19 cellular contexts compared by ENCODE assay signal in genomic region chr6:161626132-161626676, GRCh38.
DNase-seq lines count a peak whose midpoint lies in the region; ATAC-seq and TF ChIP-seq lines count a peak whose summit lies in the region.
"Had no signal": no experiment of that assay in that cellular context is flagged by ENCODE, and none has a peak within 500 bp of the region (broad histone marks: within the 10 kb centered on the region; RNA-seq: fewer than 3 reads in every experiment).

No MANE protein-coding gene starts in this region.

- H3K36me3 ChIP-seq in endodermal cell (ENCODE audit: control insufficient read depth, insufficient read depth, low read length) (no peaks in the 10 kb centered on the region), rectal smooth muscle tissue (ENCODE audit: control insufficient read depth, insufficient read depth, low read length) (no peaks in the 10 kb centered on the region), aorta (ENCODE audit: control insufficient read depth in 1 of 2, insufficient read depth in 2 of 2, low read length in 1 of 2) (no peaks in the 10 kb centered on the region), uterus (no peaks in the 10 kb centered on the region)
- H3K36me3 ChIP-seq: BE2C had no signal

- TF ChIP-seq CTCF in endodermal cell (conservative IDR thresholded peaks at IDR 0.05) (no peak), uterus (IDR thresholded peaks at IDR 0.05) (no peak)

- no peaks in the 10 kb centered on the region for H3K27me3 ChIP-seq in endodermal cell (ENCODE audit: control insufficient read depth, insufficient read depth, low read length, poor library complexity, severe bottlenecking)
- H3K27me3 ChIP-seq in rectal smooth muscle tissue (ENCODE audit: control insufficient read depth, insufficient read depth, low read length): no peaks in the 10 kb centered on the region
- H3K27me3 ChIP-seq in aorta (ENCODE audit: control insufficient read depth in 1 of 2, insufficient read depth in 2 of 2, low read length in 1 of 2): no peaks in the 10 kb centered on the region
- no peaks in the 10 kb centered on the region for H3K27me3 ChIP-seq in uterus
- H3K27me3 ChIP-seq: BE2C had no signal

- H3K4me3 ChIP-seq in endodermal cell (ENCODE audit: low read length): peak overlapping the region; percentile 32
- no peak overlapping the region for H3K4me3 ChIP-seq in rectal smooth muscle tissue (ENCODE audit: low read length)
- H3K4me3 ChIP-seq in aorta (ENCODE audit: low read length in 2 of 2): no peak overlapping the region
- no peak overlapping the region for H3K4me3 ChIP-seq in uterus
- H3K4me3 ChIP-seq: GM23338, K562 had no signal

- DNase-seq in AG08395 (ENCODE audit: low spot score): peak; percentile 3
- DNase-seq in endodermal cell: no peak
- no peak for DNase-seq in aorta
- DNase-seq in SW480 (ENCODE audit: low spot score): no peak
- no peak for DNase-seq in retina
- DNase-seq in uterus: no peak
- DNase-seq: BE2C; C1 segment of cervical spinal cord; CD4-positive, CD25-positive, alpha-beta regulatory T cell; CD8-positive, alpha-beta memory T cell; COR-L47; DMS79; GDM1; HCEC 1CT had no signal

- no peaks in the 10 kb centered on the region for H3K36me3 Mint-ChIP-seq in endodermal cell (ENCODE audit: low read depth)
- H3K36me3 Mint-ChIP-seq: CD8-positive, alpha-beta memory T cell had no signal

- 89 to 91% methylated on average over 11 to 13 of the region's 13 CpGs for WGBS in endodermal cell (ENCODE audit: insufficient coverage in 1 of 2, insufficient read length in 1 of 2), 2 experiments
- 87 to 88% methylated on average over 13 of the region's 13 CpGs for WGBS in aorta, 2 donors

- no peaks in the 10 kb centered on the region for H3K4me1 Mint-ChIP-seq in endodermal cell
- H3K4me1 Mint-ChIP-seq: CD4-positive, CD25-positive, alpha-beta regulatory T cell had no signal

- H3K4me1 ChIP-seq in endodermal cell (ENCODE audit: control insufficient read depth, insufficient read depth, low read length): no peaks in the 10 kb centered on the region
- H3K4me1 ChIP-seq in rectal smooth muscle tissue (ENCODE audit: control insufficient read depth, insufficient read depth, low read length): peaks cover 10% of the 10 kb centered on the region
- no peaks in the 10 kb centered on the region for H3K4me1 ChIP-seq in aorta (ENCODE audit: control insufficient read depth in 1 of 2, insufficient read depth in 2 of 2, low read length in 2 of 2)
- no peaks in the 10 kb centered on the region for H3K4me1 ChIP-seq in uterus

- H3K9me3 ChIP-seq in endodermal cell (ENCODE audit: control insufficient read depth, low read length) (peaks cover 13% of the 10 kb centered on the region), aorta (ENCODE audit: control insufficient read depth, low read length) (no peaks in the 10 kb centered on the region), uterus (no peaks in the 10 kb centered on the region)
- H3K9me3 ChIP-seq: BE2C had no signal

- H3K27ac Mint-ChIP-seq in endodermal cell: no peak overlapping the region
- H3K27ac Mint-ChIP-seq: CD4-positive, CD25-positive, alpha-beta regulatory T cell; CD8-positive, alpha-beta memory T cell; GM23338 had no signal

- H3K9ac ChIP-seq in endodermal cell (ENCODE audit: extremely low read depth, low read length, poor library complexity, severe bottlenecking) (no peak overlapping the region), rectal smooth muscle tissue (ENCODE audit: low read length) (no peak overlapping the region)

- peaks cover 6% of the 10 kb centered on the region for H3K27me3 Mint-ChIP-seq in endodermal cell (ENCODE audit: insufficient read depth)
- H3K27me3 Mint-ChIP-seq: CD4-positive, CD25-positive, alpha-beta regulatory T cell had no signal

- intact Hi-C loops in aorta (cut with DNase I): no loop called here
- intact Hi-C loops in uterus (cut with DNase I; ENCODE audit: low total_unique reads): no loop called here

- TF ChIP-seq POLR2A in uterus (IDR thresholded peaks at IDR 0.05): no peak

- H3K27ac ChIP-seq in endodermal cell (ENCODE audit: low read depth, low read length): no peak overlapping the region
- peak overlapping the region; percentile 34 for H3K27ac ChIP-seq in rectal smooth muscle tissue (ENCODE audit: low read depth, low read length)
- H3K27ac ChIP-seq in aorta (ENCODE audit: low read depth in 1 of 2, low read length in 2 of 2): no peak overlapping the region
- H3K27ac ChIP-seq in uterus: no peak overlapping the region
- H3K27ac ChIP-seq: 22Rv1, HL-60 had no signal

- ATAC-seq in aorta (ENCODE audit: low FRiP score): peak; percentile 19
- ATAC-seq: GM23338, K562 had no signal

- H3K4me3 Mint-ChIP-seq in endodermal cell: no peak overlapping the region
- H3K4me3 Mint-ChIP-seq: CD4-positive, CD25-positive, alpha-beta regulatory T cell; GM23338 had no signal

- H3K9me3 Mint-ChIP-seq in endodermal cell: peaks cover 23% of the 10 kb centered on the region
